19 cellular contexts compared by ENCODE assay signal in genomic region chr6:55065020-55065419, GRCh38.
DNase-seq lines count a peak whose midpoint lies in the region; ATAC-seq and TF ChIP-seq lines count a peak whose summit lies in the region.
"Had no signal": no experiment of that assay in that cellular context is flagged by ENCODE, and none has a peak within 500 bp of the region (broad histone marks: within the 10 kb centered on the region; RNA-seq: fewer than 3 reads in every experiment).

No MANE protein-coding gene starts in this region.

- no peak overlapping the region for H3K4me3 ChIP-seq in hepatocyte
- H3K4me3 ChIP-seq in psoas muscle, result no peak overlapping the region
- H3K4me3 ChIP-seq: A549 had no signal

- H3K27me3 ChIP-seq in hepatocyte, result no peaks in the 10 kb centered on the region
- H3K27me3 ChIP-seq in psoas muscle (ENCODE audit: insufficient read depth in 3 of 3, low read length in 2 of 3), result no peaks in the 10 kb centered on the region

- H3K36me3 ChIP-seq in hepatocyte (replicated peaks; ENCODE audit: insufficient read depth, low read depth), result no peaks in the 10 kb centered on the region
- no peaks in the 10 kb centered on the region for H3K36me3 ChIP-seq in psoas muscle (ENCODE audit: insufficient read depth in 1 of 2, low read depth in 1 of 2)

- TF ChIP-seq CTCF in hepatocyte (IDR thresholded peaks at IDR 0.05; ENCODE audit: poor library complexity) (no peak), psoas muscle (IDR thresholded peaks at IDR 0.05) (no peak)

- peaks cover 3% of the 10 kb centered on the region for H3K9me3 ChIP-seq in hepatocyte (ENCODE audit: low read depth)
- peaks cover 14% of the 10 kb centered on the region for H3K9me3 ChIP-seq in psoas muscle
- H3K9me3 ChIP-seq: A549, Caco-2 had no signal

- no peaks in the 10 kb centered on the region for H3K79me2 ChIP-seq in hepatocyte

- DNase-seq in DMS53 (lab: John Stamatoyannopoulos, UW) (peak; percentile 5), DMS53 treated with DMSO at 0.1 percent for 48 hours (lab: John Stamatoyannopoulos, UW; ENCODE audit: unreplicated experiment) (no peak), hepatocyte (ENCODE audit: low spot score) (peak; percentile 19), psoas muscle (no peak)
- no peak for DNase-seq in stimulated activated naive CD4-positive, alpha-beta T cell treated with Interleukin-2 at 50 U/mL for 16 hours (lab: John Stamatoyannopoulos, UW)
- DNase-seq: AML-193; Caco-2; CD4-positive, alpha-beta T cell; GF-D8; GOT3; H7; HFFc6; KBM-7 had no signal

- no peaks in the 10 kb centered on the region for H4K20me1 ChIP-seq in hepatocyte (ENCODE audit: insufficient read depth, poor library complexity, severe bottlenecking)

- WGBS in hepatocyte (ENCODE audit: low lambda C conversion rate, missing lambda C conversion rate), result 75% methylated on average over 3 of the region's 3 CpGs
- 62 to 74% (median 66%) methylated on average over 3 of the region's 3 CpGs for WGBS in psoas muscle, 3 donors

- no peak overlapping the region for H3K4me2 ChIP-seq in hepatocyte
- H3K4me2 ChIP-seq: A549 had no signal

- H3K4me1 ChIP-seq in hepatocyte (ENCODE audit: insufficient read depth) (peaks cover 10% of the 10 kb centered on the region), psoas muscle (no peaks in the 10 kb centered on the region)
- H3K4me1 ChIP-seq: A549, Caco-2 had no signal

- H2AFZ ChIP-seq in hepatocyte, result no peak overlapping the region

- H3K9me2 ChIP-seq in hepatocyte (replicated peaks; ENCODE audit: insufficient read depth), result no peaks in the 10 kb centered on the region

- intact Hi-C loops in psoas muscle (cut with DNase I), result loop anchor here in 1 of 2 donors (5.0 kb wide), 1 partner anchor 348 kb away; no protein-coding TSS in a partner anchor

- H3K27ac ChIP-seq in hepatocyte (peak overlapping the region; percentile 34), psoas muscle (no peak overlapping the region)
- H3K27ac ChIP-seq: 22Rv1, A549, C4-2B had no signal

- ATAC-seq in psoas muscle, result peak in 3 of 4 donors; percentile 19 to 78 (median 64)
- ATAC-seq in HG02623 (IDR thresholded peaks at IDR 0.05; ENCODE audit: unreplicated experiment), result no peak
- no peak for ATAC-seq in HG03342 (IDR thresholded peaks at IDR 0.05; ENCODE audit: unreplicated experiment)
- ATAC-seq: A549, HCT116 had no signal

Comparison
In these comparisons a context has a peak if more than half of its experiments do, and no peak if none do; other contexts are left out.
1. DNase-seq: peak in DMS53 (single experiment) and hepatocyte (single experiment); none in DMS53 treated with DMSO at 0.1 percent for 48 hours (single experiment), psoas muscle (0 of 2) and stimulated activated naive CD4-positive, alpha-beta T cell treated with Interleukin-2 at 50 U/mL for 16 hours (single experiment).
2. ATAC-seq: peak in psoas muscle (3 of 4); none in HG02623 (single experiment) and HG03342 (single experiment).